In the genomic region with DNA sequence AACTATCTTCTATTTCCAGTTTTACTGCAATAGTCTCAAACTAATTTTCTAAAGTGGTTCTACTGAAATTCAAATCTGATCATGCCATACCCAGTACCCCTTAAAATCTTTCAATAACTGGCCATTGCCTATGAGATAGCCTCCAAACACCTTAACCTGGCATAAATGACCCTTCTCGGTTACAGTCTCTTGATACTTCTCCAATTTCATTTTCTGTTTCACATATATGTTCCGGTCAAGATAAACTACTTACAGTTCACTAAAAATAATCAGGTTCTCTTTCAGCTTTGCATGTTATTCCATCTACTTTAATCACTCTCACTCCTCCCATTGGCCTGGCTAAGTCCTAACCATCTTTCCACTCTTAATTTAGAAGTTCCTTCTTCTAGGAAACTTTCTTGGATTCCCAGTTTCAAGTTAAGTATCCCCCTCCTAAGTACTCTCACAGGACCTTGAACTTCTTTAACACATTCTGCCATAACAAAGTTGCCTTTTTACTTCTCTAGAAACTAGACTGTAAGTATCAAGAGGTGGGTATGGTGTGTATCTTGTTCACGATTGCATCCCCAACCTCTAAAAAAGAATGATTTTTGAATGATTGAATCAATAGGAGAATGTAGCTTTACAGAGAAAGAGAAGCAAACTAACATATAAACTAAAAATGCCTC, we compare ENCODE assay signal across 15 cellular contexts.
DNase-seq lines count a peak whose midpoint lies in the region; ATAC-seq and TF ChIP-seq lines count a peak whose summit lies in the region.
"Had no signal": no experiment of that assay in that cellular context is flagged by ENCODE, and none has a peak within 500 bp of the region (broad histone marks: within the 10 kb centered on the region; RNA-seq: fewer than 3 reads in every experiment).

No MANE protein-coding gene starts in this region.

- H3K27me3 ChIP-seq in ACC112 (ENCODE audit: insufficient read depth, low read length): no peaks in the 10 kb centered on the region
- H3K27me3 ChIP-seq: hepatocyte had no signal

- ATAC-seq in GM19324 (IDR thresholded peaks at IDR 0.05; ENCODE audit: low FRiP score, unreplicated experiment) (peak; percentile 94), HG02623 (IDR thresholded peaks at IDR 0.05; ENCODE audit: unreplicated experiment) (peak; percentile 73), HG03442 (IDR thresholded peaks at IDR 0.05; ENCODE audit: unreplicated experiment) (peak; percentile 90), GM18505 (IDR thresholded peaks at IDR 0.05; ENCODE audit: unreplicated experiment) (no peak)
- ATAC-seq: A549 had no signal

- CTCF ChIA-PET in RWPE1 (lab: Yijun Ruan, JAX): interaction anchor here (0.6 to 1.4 kb wide), 2 partner anchors 9 to 138 kb away, joined by 3 to 5 read pairs; no protein-coding TSS in a partner anchor

- TF ChIP-seq CTCF in RWPE1 (conservative IDR thresholded peaks at IDR 0.05; ENCODE audit: low read depth) (no peak), type B pancreatic cell (conservative IDR thresholded peaks at IDR 0.05) (no peak)

- H3K27ac Mint-ChIP-seq in type B pancreatic cell: no peak overlapping the region

- POLR2A ChIA-PET in RWPE1 (lab: Yijun Ruan, JAX; ENCODE audit: low non-redundant PET): no interaction called here

- no peaks in the 10 kb centered on the region for H3K79me2 ChIP-seq in ACC112 (ENCODE audit: control insufficient read depth, insufficient read depth, low read length, unreplicated experiment)
- H3K79me2 ChIP-seq: hepatocyte had no signal

- H3K4me1 ChIP-seq in ACC112 (ENCODE audit: control insufficient read depth, insufficient read depth, low read length, unreplicated experiment): peaks cover 38% of the 10 kb centered on the region
- H3K4me1 ChIP-seq: A549 had no signal

- H3K4me3 ChIP-seq in ACC112 (ENCODE audit: low read depth, low read length): no peak overlapping the region
- H3K4me3 ChIP-seq: A549, hepatocyte had no signal

- no peak for DNase-seq in RWPE1 (ENCODE audit: low spot score)
- no peak for DNase-seq in type B pancreatic cell (ENCODE audit: extremely low spot score, unreplicated experiment)
- no peak for DNase-seq in central memory CD4-positive, alpha-beta T cell
- DNase-seq: activated CD8-positive, alpha-beta memory T cell treated with anti-CD3 and anti-CD28 coated beads, Interleukin-2, amount 50 U/mL, for 4 hours; DMS 273 treated with DMSO at 0.1 percent for 48 hours; midbrain; NCI-H187; trophoblast cell had no signal

- peak overlapping the region; percentile 72 for H3K27ac ChIP-seq in ACC112 (ENCODE audit: low read depth, low read length)
- no peak overlapping the region for H3K27ac ChIP-seq in RWPE1
- H3K27ac ChIP-seq: A549, hepatocyte had no signal

- no peaks in the 10 kb centered on the region for H3K36me3 Mint-ChIP-seq in type B pancreatic cell

- H3K27me3 Mint-ChIP-seq in type B pancreatic cell: peaks cover 2% of the 10 kb centered on the region

- TF ChIP-seq POLR2A in GM18505 (IDR thresholded peaks at IDR 0.05; ENCODE audit: borderline replicate concordance, extremely low read depth, insufficient read depth, insufficient read length): no peak

- H3K4me1 Mint-ChIP-seq in type B pancreatic cell (ENCODE audit: unreplicated experiment): no peaks in the 10 kb centered on the region

- H2AFZ ChIP-seq in ACC112 (ENCODE audit: low read length, unreplicated experiment): peak overlapping the region; percentile 79
- H2AFZ ChIP-seq: hepatocyte had no signal

- no peaks in the 10 kb centered on the region for H3K36me3 ChIP-seq in ACC112 (ENCODE audit: insufficient read depth, low read length)

- peaks cover 8% of the 10 kb centered on the region for H3K9me3 Mint-ChIP-seq in type B pancreatic cell

- H3K4me3 Mint-ChIP-seq in type B pancreatic cell: no peak overlapping the region
